Comparison of ENCODE assay signal across 1 cellular context in the genomic region with DNA sequence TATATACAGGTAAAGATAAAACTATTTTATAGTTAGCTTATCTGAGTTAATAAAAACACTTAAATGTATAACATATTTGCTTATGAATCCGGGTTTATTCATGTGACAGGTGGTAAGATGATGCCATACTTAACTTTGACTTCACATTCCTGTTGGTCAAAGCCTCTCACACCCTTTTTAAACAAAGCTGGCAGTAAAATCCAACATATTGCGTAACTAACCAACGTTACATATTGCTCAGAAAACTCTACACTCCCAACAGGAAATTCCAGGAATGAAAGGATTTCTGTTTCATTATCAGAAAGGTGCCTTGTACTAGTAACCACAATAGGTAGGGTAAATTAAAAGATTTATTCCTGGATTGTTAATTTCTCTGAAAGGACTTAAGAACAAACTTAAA.
TF ChIP-seq lines count a peak whose summit lies in the region.

No MANE protein-coding gene starts in this region.

TF ChIP-seq in GM12878, 131 proteins besides CTCF, POLR2A, EP300 and RAD21 (continued from another document):
- TF ChIP-seq PKNOX1 (IDR thresholded peaks at IDR 0.05) (no peak), SPI1 (IDR thresholded peaks at IDR 0.05; ENCODE audit: borderline replicate concordance, insufficient read depth, low read depth, low read length) (no peak), SMARCA5 (IDR thresholded peaks at IDR 0.05) (no peak), IKZF2 (IDR thresholded peaks at IDR 0.05) (no peak), BACH1 (IDR thresholded peaks at IDR 0.05; ENCODE audit: borderline replicate concordance) (no peak), TBL1XR1 (IDR thresholded peaks at IDR 0.05; ENCODE audit: low read depth, low read length) (no peak), SUPT20H (IDR thresholded peaks at IDR 0.05; ENCODE audit: borderline replicate concordance, control insufficient read depth, low read depth, low read length) (no peak), BMI1 (IDR thresholded peaks at IDR 0.05; ENCODE audit: borderline replicate concordance) (no peak), PML (IDR thresholded peaks at IDR 0.05; ENCODE audit: low read length) (no peak), BCL3 (IDR thresholded peaks at IDR 0.05; ENCODE audit: borderline replicate concordance, insufficient read depth, low read depth, low read length, poor library complexity, severe bottlenecking) (no peak), HDAC2 (IDR thresholded peaks at IDR 0.05) (no peak), HDAC6 (IDR thresholded peaks at IDR 0.05; ENCODE audit: unreplicated experiment) (no peak), NKRF (conservative IDR thresholded peaks at IDR 0.05) (no peak), TCF7 (IDR thresholded peaks at IDR 0.05; ENCODE audit: borderline replicate concordance) (no peak), NR2C2 (IDR thresholded peaks at IDR 0.05; ENCODE audit: borderline replicate concordance, control insufficient read depth, insufficient read length, low read depth) (no peak)
